ENCODE assay signal across 18 cellular contexts in the genomic region with DNA sequence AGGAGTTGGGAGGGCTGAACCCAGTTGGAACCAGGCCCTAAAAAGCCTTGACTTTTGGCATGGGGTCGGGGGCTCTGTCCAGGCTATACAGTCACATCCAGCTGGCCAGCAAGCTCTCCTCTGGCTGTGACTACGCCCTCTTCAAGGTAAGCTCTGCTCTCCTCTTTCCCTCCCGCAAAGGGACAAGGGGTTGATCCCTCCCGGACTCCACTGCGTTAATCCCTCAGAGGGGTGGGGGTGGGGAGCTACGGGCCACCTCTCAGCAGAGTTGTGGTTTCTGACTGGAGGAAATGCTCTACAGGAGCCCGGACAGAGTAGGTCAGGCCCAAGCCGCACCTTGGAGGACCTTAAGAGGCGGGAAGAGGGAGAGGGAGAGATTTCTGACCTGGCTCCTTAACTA. TPM values are rescaled to one million over a fixed set of nuclear protein-coding genes. Genes with fewer than 3 reads are reported as not detected.
DNase-seq lines count a peak whose midpoint lies in the region; ATAC-seq, FAIRE-seq and TF ChIP-seq lines count a peak whose summit lies in the region.
"Had no signal": no experiment of that assay in that cellular context is flagged by ENCODE, and none has a peak within 500 bp of the region (broad histone marks: within the 10 kb centered on the region; RNA-seq: fewer than 3 reads in every experiment).

No MANE protein-coding gene starts in this region.

- WGBS in K562 (ENCODE audit: insufficient coverage, low coverage, missing lambda C conversion rate), result 27% methylated on average over 9 of the region's 9 CpGs
- no CpG with 5 or more reads among the region's 9 CpGs for WGBS in mesendoderm (ENCODE audit: extremely low coverage, insufficient coverage, low lambda C conversion rate)

- no peak for TF ChIP-seq EP300 in K562 (IDR thresholded peaks at IDR 0.05; ENCODE audit: low read length)

- no peak overlapping the region for H4K8ac ChIP-seq in mesendoderm (ENCODE audit: low read depth, low read length)

- H3K27me3 ChIP-seq in right atrium auricular region (no peaks in the 10 kb centered on the region), K562 (ENCODE audit: control insufficient read depth in 2 of 2, insufficient read depth in 2 of 2, low read length in 2 of 2) (0 out of 5 replicates have a peak, but pooled peaks cover 0 to 3% of the 10 kb centered on the region in 2 experiments), mesendoderm (ENCODE audit: insufficient read depth, low read length, poor library complexity) (no peaks in the 10 kb centered on the region), MG63 (no peaks in the 10 kb centered on the region)

- H3K36me3 ChIP-seq in right atrium auricular region, result no peaks in the 10 kb centered on the region
- H3K36me3 ChIP-seq in K562 (ENCODE audit: control insufficient read depth, insufficient read depth, low read length), result no peaks in the 10 kb centered on the region
- H3K36me3 ChIP-seq in mesendoderm (ENCODE audit: control insufficient read depth, insufficient read depth, low read length), result no peaks in the 10 kb centered on the region
- no peaks in the 10 kb centered on the region for H3K36me3 ChIP-seq in MG63

- no peak overlapping the region for H2BK5ac ChIP-seq in mesendoderm (ENCODE audit: low read length)

- no peak overlapping the region for H4K5ac ChIP-seq in mesendoderm (ENCODE audit: low read length)

- peaks cover 4% of the 10 kb centered on the region; the same call in 1 of the 2 replicates for H4K20me1 ChIP-seq in K562 (replicated peaks; ENCODE audit: control insufficient read depth, insufficient read depth, low read length)

- no peak overlapping the region for H3K27ac ChIP-seq in right atrium auricular region
- H3K27ac ChIP-seq in K562 (ENCODE audit: extremely low read depth, low read depth, low read length), result no peak overlapping the region
- H3K27ac ChIP-seq in mesendoderm (ENCODE audit: low read depth, low read length), result no peak overlapping the region
- H3K27ac ChIP-seq: GM23248 had no signal

- no peak for TF ChIP-seq RAD21 in K562 (CRISPR knock-in tag; conservative IDR thresholded peaks at IDR 0.05 in 1 of 2, IDR thresholded peaks at IDR 0.05 in 1 of 2)

- H3K23ac ChIP-seq in mesendoderm (ENCODE audit: low read length), result no peak overlapping the region

- H3K56ac ChIP-seq in mesendoderm (ENCODE audit: low read length), result peak overlapping the region; percentile 25

- peak; percentile 67 for FAIRE-seq in K562 (lab: Jason Lieb, UNC)
- FAIRE-seq: GM12878, GM18507 had no signal

- H3K9me1 ChIP-seq in K562 (ENCODE audit: control insufficient read depth, insufficient read depth, low read length), result no peaks in the 10 kb centered on the region

- no peak overlapping the region for H3K18ac ChIP-seq in mesendoderm (ENCODE audit: low read length)

- no peak overlapping the region for H3K4me2 ChIP-seq in K562 (ENCODE audit: insufficient read depth, low read length)
- no peak overlapping the region for H3K4me2 ChIP-seq in mesendoderm (ENCODE audit: low read length)

- no peak for TF ChIP-seq POLR2A in K562 (conservative IDR thresholded peaks at IDR 0.05)

- no peak overlapping the region for H2BK15ac ChIP-seq in mesendoderm (replicated peaks; ENCODE audit: low read depth)

- DNase-seq in Right ventricle myocardium inferior (ENCODE audit: missing footprints) (peak; percentile 7), right atrium auricular region (ENCODE audit: low spot score) (no peak), K562 (ENCODE audit: extremely low read depth in 1 of 4, low spot score in 3 of 4) (peak in 1 of 4 experiments; percentile 38), mesendoderm (no peak), MG63 (no peak)
- DNase-seq in stimulated activated CD4-positive, alpha-beta T cell treated with anti-CD3 and anti-CD28 coated beads, Interleukin-2, amount 100 ng/mL, for 48 hours, result no peak
- DNase-seq: 8988T; AML-193; Calu3; CD4-positive, alpha-beta T cell; DMS 273 treated with DMSO at 0.1 percent for 48 hours; GM23248; H7 had no signal

- H2AK5ac ChIP-seq in mesendoderm (ENCODE audit: low read length), result no peak overlapping the region

- in situ Hi-C loops in K562 (cut with MboI), result no loop called here

- H3K79me1 ChIP-seq in mesendoderm (ENCODE audit: low read length), result peaks cover 6% of the 10 kb centered on the region

- no peak overlapping the region for H2BK120ac ChIP-seq in mesendoderm (ENCODE audit: low read depth, low read length)

- no peak for ATAC-seq in Right ventricle myocardium inferior
- ATAC-seq in K562, result no peak
- ATAC-seq in GM21447 (IDR thresholded peaks at IDR 0.05; ENCODE audit: unreplicated experiment), result no peak
- ATAC-seq: GM12878 had no signal

- POLR2A ChIA-PET in K562 (lab: Yijun Ruan, JAX), result no interaction called here

- BruUV-seq in K562 (replicated peaks; lab: Mats Ljungman, UMichigan), result no TSS peak

- peaks cover 19% of the 10 kb centered on the region for H3K79me2 ChIP-seq in K562 (ENCODE audit: control insufficient read depth, insufficient read depth, low read length)
- H3K79me2 ChIP-seq in mesendoderm (ENCODE audit: control insufficient read depth, insufficient read depth, low read length), result no peaks in the 10 kb centered on the region

- H3K4me1 ChIP-seq in right atrium auricular region, result peaks cover 0 to 33% of the 10 kb centered on the region in 2 donors
- H3K4me1 ChIP-seq in K562 (replicated peaks in 1 of 2; ENCODE audit: control insufficient read depth in 2 of 2, insufficient read depth in 2 of 2, low read length in 2 of 2), result peaks cover 35 to 62% of the 10 kb centered on the region in 2 experiments
- peaks cover 4% of the 10 kb centered on the region for H3K4me1 ChIP-seq in mesendoderm (ENCODE audit: control insufficient read depth, low read depth, low read length)

- H2AFZ ChIP-seq in K562 (ENCODE audit: low read depth, low read length), result peak overlapping the region; percentile 62; the same call in 1 of the 2 replicates
- H2AFZ ChIP-seq: GM23248 had no signal

- no peak overlapping the region for H3K4ac ChIP-seq in mesendoderm (ENCODE audit: low read depth, low read length)

- CTCF ChIA-PET in K562 (lab: Yijun Ruan, JAX; ENCODE audit: low intra/inter-chr PET ratio), result no interaction called here

- H3K9ac ChIP-seq in K562 (ENCODE audit: insufficient read depth in 1 of 2, low read depth in 2 of 2, low read length in 2 of 2), result peak overlapping the region in 1 of 2 experiments; percentile 69; a peak in 1 of 4 replicates
- H3K9ac ChIP-seq in mesendoderm (ENCODE audit: low read length), result no peak overlapping the region
- H3K9ac ChIP-seq: GM23248 had no signal

- TF ChIP-seq CTCF in right atrium auricular region (IDR thresholded peaks at IDR 0.05) (no peak), K562 (IDR thresholded peaks at IDR 0.05 in 2 of 3, conservative IDR thresholded peaks at IDR 0.05 in 1 of 3; ENCODE audit: insufficient read depth in 2 of 3, low read depth in 1 of 3, low read length in 3 of 3) (no peak)

- H3K9me3 ChIP-seq in right atrium auricular region (no peaks in the 10 kb centered on the region), K562 (replicated peaks; ENCODE audit: control insufficient read depth, insufficient read depth, low read depth, low read length) (no peaks in the 10 kb centered on the region), MG63 (no peaks in the 10 kb centered on the region)

- no peak overlapping the region for H3K4me3 ChIP-seq in right atrium auricular region
- no peak overlapping the region for H3K4me3 ChIP-seq in K562
- H3K4me3 ChIP-seq in mesendoderm (ENCODE audit: low read length), result no peak overlapping the region
- H3K4me3 ChIP-seq in MG63, result no peak overlapping the region
- H3K4me3 ChIP-seq: GM12878, GM23248 had no signal

- intact Hi-C loops in Right ventricle myocardium inferior (cut with DNase I) (no loop called here), K562 (cut with micrococcal nuclease) (loop anchor here (10.0 kb wide), 1 partner anchor 69 kb away; no protein-coding TSS in a partner anchor)

RNA-seq across cellular contexts. Expression of a gene that starts 3.0 kb away (rescaled TPM):
- total RNA-seq in Right ventricle myocardium inferior (30.0 TPM), right atrium auricular region (10 to 100 TPM; 15.0 to 20.4 TPM), K562 (2014; rRNA removed) (31.6 and 43.8 TPM in 2 replicates), K562 (2014; rRNA removed; fragmentation: Illumina TruSeq; extraction: Trizol) (28.2 and 30.4 TPM in 2 replicates), K562 (2015; rRNA removed; fragmentation: Illumina TruSeq; extraction: Trizol) (33.5 and 34.5 TPM in 2 replicates), K562 (2021) (53.3 and 58.3 TPM in 2 replicates)
- 52.6 and 123 TPM in 2 replicates for total RNA-seq in K562 (2011; cell fraction: chromatin; rRNA removed; ENCODE audit: low replicate concordance)
- 102 and 110 TPM in 2 replicates for total RNA-seq in K562 (2011; cell fraction: nucleolus; rRNA removed)
- 84.3 and 103 TPM in 2 replicates for total RNA-seq in K562 (2011; cell fraction: nucleoplasm; rRNA removed)
- polyA plus RNA-seq in K562 (2011; rRNA removed) (38.7 and 44.3 TPM in 2 replicates), K562 (2014; fragmentation: Illumina TruSeq; extraction: Trizol) (49.9 and 51.9 TPM in 2 replicates), K562 (2014; fragmentation: Nextera tagmentation; extraction: Ambion mirVana) (1 to 10 TPM in 1 of 2 experiments, under 1 TPM in 1; 0.73 to 2.9 TPM), K562 (2014; rRNA removed) (43.3 and 58.6 TPM in 2 replicates)
- 43.2 and 65.5 TPM in 2 replicates for polyA plus RNA-seq in K562 (2011; cell fraction: cytosol; rRNA removed)
- polyA plus RNA-seq in K562 (2011; cell fraction: nucleus; rRNA removed), result 114 and 153 TPM in 2 replicates
- polyA plus RNA-seq in K562 (2012), result 36.7 and 36.8 TPM in 2 replicates
- 24.3 and 45.7 TPM in 2 replicates for polyA minus RNA-seq in K562 (2011; rRNA and poly(A)+ RNA removed)
- 30.5 and 31.3 TPM in 2 replicates for polyA minus RNA-seq in K562 (2011; cell fraction: cytosol; rRNA and poly(A)+ RNA removed)
- 18.9 and 21.5 TPM in 2 replicates for polyA minus RNA-seq in K562 (2011; cell fraction: nucleus; rRNA and poly(A)+ RNA removed)
- 26.2 TPM for polyA plus RNA-seq in mesendoderm (2013, experiment 1 of 2)
- 27.6 TPM for polyA plus RNA-seq in mesendoderm (2013, experiment 2 of 2)
- total RNA-seq in MG63 (2014; rRNA removed; shearing (Covaris generic); ENCODE audit: low replicate concordance), result 117 and 120 TPM in 2 replicates

RNA-seq across cellular contexts. Expression of a gene that starts 13.8 kb away (rescaled TPM):
- total RNA-seq in Right ventricle myocardium inferior, result not detected
- total RNA-seq in right atrium auricular region, result not detected
- not detected in 2 replicates for total RNA-seq in K562 (2011; cell fraction: chromatin; rRNA removed; ENCODE audit: low replicate concordance)
- not detected in 2 replicates for total RNA-seq in K562 (2011; cell fraction: nucleolus; rRNA removed)
- not detected in 2 replicates for total RNA-seq in K562 (2011; cell fraction: nucleoplasm; rRNA removed)
- not detected in 2 replicates for total RNA-seq in K562 (2014; rRNA removed)
- total RNA-seq in K562 (2014; rRNA removed; fragmentation: Illumina TruSeq; extraction: Trizol), result not detected in 2 replicates
- total RNA-seq in K562 (2015; rRNA removed; fragmentation: Illumina TruSeq; extraction: Trizol), result not detected in 2 replicates
- total RNA-seq in K562 (2021), result not detected in 2 replicates
- polyA plus RNA-seq in K562 (2011; rRNA removed), result 0.04 TPM in 1 of 2 replicates, not detected in the other
- polyA plus RNA-seq in K562 (2011; cell fraction: cytosol; rRNA removed), result not detected in 2 replicates
- 0.20 TPM in 1 of 2 replicates, not detected in the other for polyA plus RNA-seq in K562 (2011; cell fraction: nucleus; rRNA removed)
- polyA plus RNA-seq in K562 (2012), result not detected in 2 replicates
- polyA plus RNA-seq in K562 (2014; fragmentation: Illumina TruSeq; extraction: Trizol), result not detected in 2 replicates
- polyA plus RNA-seq in K562 (2014; fragmentation: Nextera tagmentation; extraction: Ambion mirVana), result not detected
- not detected in 2 replicates for polyA plus RNA-seq in K562 (2014; rRNA removed)
- polyA minus RNA-seq in K562 (2011; rRNA and poly(A)+ RNA removed), result not detected in 2 replicates
- not detected in 2 replicates for polyA minus RNA-seq in K562 (2011; cell fraction: cytosol; rRNA and poly(A)+ RNA removed)
- not detected in 2 replicates for polyA minus RNA-seq in K562 (2011; cell fraction: nucleus; rRNA and poly(A)+ RNA removed)
- polyA plus RNA-seq in mesendoderm (2013, experiment 1 of 2), result 0.17 TPM
- 0.11 TPM for polyA plus RNA-seq in mesendoderm (2013, experiment 2 of 2)
- total RNA-seq in MG63 (2014; rRNA removed; shearing (Covaris generic); ENCODE audit: low replicate concordance), result not detected in 2 replicates
- total RNA-seq: Calu3; CD4-positive, alpha-beta T cell; Daoy; G401; GM12878; GM23248 had no signal
- polyA plus RNA-seq: GM12878, GM23248 had no signal

RNA-seq across cellular contexts. Expression of a gene that starts 14.0 kb away (rescaled TPM):
- total RNA-seq in Right ventricle myocardium inferior, result not detected
- under 1 TPM in 1 of 2 donors, not detected in 1; 0.67 TPM for total RNA-seq in right atrium auricular region
- not detected in 2 replicates for total RNA-seq in K562 (2011; cell fraction: chromatin; rRNA removed; ENCODE audit: low replicate concordance)
- not detected in 2 replicates for total RNA-seq in K562 (2011; cell fraction: nucleolus; rRNA removed)
- not detected in 2 replicates for total RNA-seq in K562 (2011; cell fraction: nucleoplasm; rRNA removed)
- total RNA-seq in K562 (2014; rRNA removed), result 0.29 TPM in 1 of 2 replicates, not detected in the other
- not detected in 2 replicates for total RNA-seq in K562 (2014; rRNA removed; fragmentation: Illumina TruSeq; extraction: Trizol)
- total RNA-seq in K562 (2015; rRNA removed; fragmentation: Illumina TruSeq; extraction: Trizol), result not detected in 2 replicates
- total RNA-seq in K562 (2021), result not detected in 2 replicates
- polyA plus RNA-seq in K562 (2011; rRNA removed), result 0.11 TPM in 1 of 2 replicates, not detected in the other
- polyA plus RNA-seq in K562 (2011; cell fraction: cytosol; rRNA removed), result 0.13 TPM in 1 of 2 replicates, not detected in the other
- polyA plus RNA-seq in K562 (2011; cell fraction: nucleus; rRNA removed), result 0.11 TPM in 2 replicates
- not detected in 2 replicates for polyA plus RNA-seq in K562 (2012)
- not detected in 2 replicates for polyA plus RNA-seq in K562 (2014; fragmentation: Illumina TruSeq; extraction: Trizol)
- not detected for polyA plus RNA-seq in K562 (2014; fragmentation: Nextera tagmentation; extraction: Ambion mirVana)
- not detected in 2 replicates for polyA plus RNA-seq in K562 (2014; rRNA removed)
- not detected in 2 replicates for polyA minus RNA-seq in K562 (2011; rRNA and poly(A)+ RNA removed)
- polyA minus RNA-seq in K562 (2011; cell fraction: cytosol; rRNA and poly(A)+ RNA removed), result not detected in 2 replicates
- not detected in 2 replicates for polyA minus RNA-seq in K562 (2011; cell fraction: nucleus; rRNA and poly(A)+ RNA removed)
- polyA plus RNA-seq in mesendoderm (2013, experiment 1 of 2), result 1.0 TPM
- 1.4 TPM for polyA plus RNA-seq in mesendoderm (2013, experiment 2 of 2)
- total RNA-seq in MG63 (2014; rRNA removed; shearing (Covaris generic); ENCODE audit: low replicate concordance), result not detected in 2 replicates
- total RNA-seq: Calu3; CD4-positive, alpha-beta T cell; GM12878; GM23248 had no signal
- polyA plus RNA-seq: GM23248 had no signal

RNA-seq across cellular contexts. Expression of a gene that starts 34.3 kb away (rescaled TPM):
- total RNA-seq in Right ventricle myocardium inferior (0.41 TPM), right atrium auricular region (under 1 TPM; 0.22 to 0.79 TPM), K562 (2014; rRNA removed) (8.8 and 10.4 TPM in 2 replicates), K562 (2014; rRNA removed; fragmentation: Illumina TruSeq; extraction: Trizol) (3.9 and 4.6 TPM in 2 replicates), K562 (2015; rRNA removed; fragmentation: Illumina TruSeq; extraction: Trizol) (4.4 and 4.7 TPM in 2 replicates), K562 (2021) (10.7 and 11.6 TPM in 2 replicates)
- 4.6 and 13.9 TPM in 2 replicates for total RNA-seq in K562 (2011; cell fraction: chromatin; rRNA removed; ENCODE audit: low replicate concordance)
- 5.5 and 8.2 TPM in 2 replicates for total RNA-seq in K562 (2011; cell fraction: nucleolus; rRNA removed)
- total RNA-seq in K562 (2011; cell fraction: nucleoplasm; rRNA removed), result 3.7 and 4.8 TPM in 2 replicates
- polyA plus RNA-seq in K562 (2011; rRNA removed) (3.3 and 4.0 TPM in 2 replicates), K562 (2014; fragmentation: Illumina TruSeq; extraction: Trizol) (4.8 and 6.3 TPM in 2 replicates), K562 (2014; fragmentation: Nextera tagmentation; extraction: Ambion mirVana) (under 1 TPM; 0.15 to 0.22 TPM), K562 (2014; rRNA removed) (5.1 and 5.8 TPM in 2 replicates)
- polyA plus RNA-seq in K562 (2011; cell fraction: cytosol; rRNA removed), result 1.5 and 6.8 TPM in 2 replicates
- polyA plus RNA-seq in K562 (2011; cell fraction: nucleus; rRNA removed), result 1.5 and 3.7 TPM in 2 replicates
- 3.5 and 4.6 TPM in 2 replicates for polyA plus RNA-seq in K562 (2012)
- 3.8 and 5.3 TPM in 2 replicates for polyA minus RNA-seq in K562 (2011; rRNA and poly(A)+ RNA removed)
- polyA minus RNA-seq in K562 (2011; cell fraction: cytosol; rRNA and poly(A)+ RNA removed), result 6.5 and 7.2 TPM in 2 replicates
- 2.0 and 2.7 TPM in 2 replicates for polyA minus RNA-seq in K562 (2011; cell fraction: nucleus; rRNA and poly(A)+ RNA removed)
- 4.0 TPM for polyA plus RNA-seq in mesendoderm (2013, experiment 1 of 2)
- 4.2 TPM for polyA plus RNA-seq in mesendoderm (2013, experiment 2 of 2)
- total RNA-seq in MG63 (2014; rRNA removed; shearing (Covaris generic); ENCODE audit: low replicate concordance), result 21.0 and 32.2 TPM in 2 replicates
